Comparison of ENCODE assay signal across 10 cellular contexts in genomic region chr5:167814828-167815227, GRCh38.
DNase-seq lines count a peak whose midpoint lies in the region; FAIRE-seq lines count a peak whose summit lies in the region.
"Had no signal": no experiment of that assay in that cellular context is flagged by ENCODE, and none has a peak within 500 bp of the region (broad histone marks: within the 10 kb centered on the region; RNA-seq: fewer than 3 reads in every experiment).

No MANE protein-coding gene starts in this region.

- DNase-seq in HTR-8/SVneo (ENCODE audit: insufficient read length, low spot score) (peak; percentile 62), astrocyte of the hippocampus (ENCODE audit: low read depth, low spot score) (peak; percentile 98), iPS DF 19.7 (ENCODE audit: low read depth, low spot score) (peak; percentile 61), middle frontal gyrus (ENCODE audit: extremely low spot score, low spot score) (no peak), GDM1 (lab: John Stamatoyannopoulos, UW) (no peak), anterior cingulate cortex (lab: John Stamatoyannopoulos, UW) (no peak)
- DNase-seq in activated CD4-positive, alpha-beta T cell treated with anti-CD3 and anti-CD28 coated beads, Interleukin-2, amount 50 U/mL, for 1 hour: no peak
- DNase-seq: activated naive CD4-positive, alpha-beta T cell treated with anti-CD3 and anti-CD28 coated beads, Interleukin-2, amount 50 U/mL, for 16 hours; NCI-H1930; right cardiac atrium had no signal

- FAIRE-seq in HTR-8/SVneo (lab: Jason Lieb, UNC): peak; percentile 98

Comparison
In these comparisons a context has a peak if more than half of its experiments do, and no peak if none do; other contexts are left out.
1. DNase-seq: peak in HTR-8/SVneo (single experiment), astrocyte of the hippocampus (single experiment) and iPS DF 19.7 (single experiment); none in middle frontal gyrus (single experiment), GDM1 (single experiment), anterior cingulate cortex (0 of 58) and activated CD4-positive, alpha-beta T cell treated with anti-CD3 and anti-CD28 coated beads, Interleukin-2, amount 50 U/mL, for 1 hour (single experiment).